In genomic region chr5:108727154-108727638, GRCh38 we compare ENCODE assay signal across 1 cellular context.
TF ChIP-seq lines count a peak whose summit lies in the region.

No MANE protein-coding gene starts in this region.

TF ChIP-seq in K562, 482 proteins besides CTCF, POLR2A, EP300 and RAD21 (continued from another document):
- TF ChIP-seq ZNF318 (IDR thresholded peaks at IDR 0.05; ENCODE audit: borderline replicate concordance in 1 of 2, low read depth in 1 of 2) (peak in 1 of 2 experiments; percentile 50; a peak in 1 of 4 replicates), ZNF780A (CRISPR knock-in tag; IDR thresholded peaks at IDR 0.05) (no peak), ZBTB11 (CRISPR knock-in tag; IDR thresholded peaks at IDR 0.05) (peak in 1 of 3 experiments; percentile 37; a peak in 1 of 6 replicates), NBN (IDR thresholded peaks at IDR 0.05; ENCODE audit: low read depth) (peak; percentile 12; the same call in 1 of the 2 replicates), ZNF668 (CRISPR knock-in tag; IDR thresholded peaks at IDR 0.05) (no peak), ZBTB26 (CRISPR knock-in tag; IDR thresholded peaks at IDR 0.05) (0 out of 2 replicates have a peak, but pooled peaks have one; percentile 32), NFIX (CRISPR knock-in tag; IDR thresholded peaks at IDR 0.05; ENCODE audit: low read depth) (no peak), SUPT5H (IDR thresholded peaks at IDR 0.05) (0 out of 2 replicates have a peak, but pooled peaks have one; percentile 29), ZNF766 (CRISPR knock-in tag; conservative IDR thresholded peaks at IDR 0.05) (no peak), FOXJ3 (CRISPR knock-in tag; IDR thresholded peaks at IDR 0.05) (no peak), MGA (IDR thresholded peaks at IDR 0.05) (peak; percentile 53), CAMTA2 (CRISPR knock-in tag; conservative IDR thresholded peaks at IDR 0.05) (no peak)
